Comparison of ENCODE assay signal across 9 cellular contexts in genomic region chr22:38239101-38239761, GRCh38. TPM values are rescaled to one million over a fixed set of nuclear protein-coding genes. Genes with fewer than 3 reads are reported as not detected.
A peak's percentile ranks its signal among the peaks of the same experiment; 100 is the strongest.
DNase-seq lines count a peak whose midpoint lies in the region; ATAC-seq and TF ChIP-seq lines count a peak whose summit lies in the region.
"Had no signal": no experiment of that assay in that cellular context is flagged by ENCODE, and none has a peak within 500 bp of the region (broad histone marks: within the 10 kb centered on the region; RNA-seq: fewer than 3 reads in every experiment).

No MANE protein-coding gene starts in this region.

- no peaks in the 10 kb centered on the region for H3K9me3 ChIP-seq in right atrium auricular region

- no peaks in the 10 kb centered on the region for H3K27me3 ChIP-seq in right atrium auricular region

- H3K36me3 ChIP-seq in right atrium auricular region, result peaks cover 26% of the 10 kb centered on the region

- H3K4me3 ChIP-seq in right atrium auricular region (no peak overlapping the region), skeletal muscle cell (ENCODE audit: low read depth, low read length) (no peak overlapping the region)

- H3K27ac ChIP-seq in right atrium auricular region, result peak overlapping the region; percentile 79 to 91

- TF ChIP-seq CTCF in right atrium auricular region (IDR thresholded peaks at IDR 0.05), result peak in 1 of 2 donors; percentile 45

- peak; percentile 94 for DNase-seq in GM04504 (ENCODE audit: low read depth)
- peak in 42 of 58 donors; percentile 28 to 88 (median 60) for DNase-seq in anterior cingulate cortex (lab: John Stamatoyannopoulos, UW)
- DNase-seq in right atrium auricular region (ENCODE audit: low spot score), result no peak
- peak; percentile 84 for DNase-seq in skeletal muscle cell (ENCODE audit: low read depth)
- no peak for DNase-seq in activated T-cell treated with anti-CD3 and anti-CD28 coated beads for 4 hours
- DNase-seq in NCI-H82 treated with DMSO at 0.1 percent for 48 hours (lab: John Stamatoyannopoulos, UW; ENCODE audit: unreplicated experiment), result no peak
- DNase-seq: NCI-H1417 treated with DMSO at 0.1 percent for 48 hours had no signal

- peaks cover 0 to 67% of the 10 kb centered on the region in 2 donors for H3K4me1 ChIP-seq in right atrium auricular region

- ATAC-seq in GM19395 (IDR thresholded peaks at IDR 0.05; ENCODE audit: unreplicated experiment) (no peak), HG03378 (IDR thresholded peaks at IDR 0.05; ENCODE audit: unreplicated experiment) (no peak)

RNA-seq across cellular contexts. Expression of gene TMEM184B, which starts 33.6 kb away (rescaled TPM):
- 10 to 100 TPM; 51.2 to 76.1 TPM for total RNA-seq in right atrium auricular region

RNA-seq across cellular contexts. Expression of gene MAFF, which starts 37.4 kb away (rescaled TPM):
- 10 to 100 TPM; 24.8 to 43.5 TPM for total RNA-seq in right atrium auricular region

RNA-seq across cellular contexts. Expression of gene PLA2G6, which starts 57.6 kb away (rescaled TPM):
- 10 to 100 TPM in 1 of 2 donors, 1 to 10 TPM in 1; 9.0 to 15.6 TPM for total RNA-seq in right atrium auricular region

Comparison
In these comparisons a context has a peak if more than half of its experiments do, and no peak if none do; other contexts are left out.
1. DNase-seq: peak in GM04504 (single experiment), anterior cingulate cortex (42 of 58) and skeletal muscle cell (single experiment); none in right atrium auricular region (single experiment), activated T-cell treated with anti-CD3 and anti-CD28 coated beads for 4 hours (single experiment) and NCI-H82 treated with DMSO at 0.1 percent for 48 hours (single experiment).